Comparison of ENCODE assay signal across 17 cellular contexts in the genomic region with DNA sequence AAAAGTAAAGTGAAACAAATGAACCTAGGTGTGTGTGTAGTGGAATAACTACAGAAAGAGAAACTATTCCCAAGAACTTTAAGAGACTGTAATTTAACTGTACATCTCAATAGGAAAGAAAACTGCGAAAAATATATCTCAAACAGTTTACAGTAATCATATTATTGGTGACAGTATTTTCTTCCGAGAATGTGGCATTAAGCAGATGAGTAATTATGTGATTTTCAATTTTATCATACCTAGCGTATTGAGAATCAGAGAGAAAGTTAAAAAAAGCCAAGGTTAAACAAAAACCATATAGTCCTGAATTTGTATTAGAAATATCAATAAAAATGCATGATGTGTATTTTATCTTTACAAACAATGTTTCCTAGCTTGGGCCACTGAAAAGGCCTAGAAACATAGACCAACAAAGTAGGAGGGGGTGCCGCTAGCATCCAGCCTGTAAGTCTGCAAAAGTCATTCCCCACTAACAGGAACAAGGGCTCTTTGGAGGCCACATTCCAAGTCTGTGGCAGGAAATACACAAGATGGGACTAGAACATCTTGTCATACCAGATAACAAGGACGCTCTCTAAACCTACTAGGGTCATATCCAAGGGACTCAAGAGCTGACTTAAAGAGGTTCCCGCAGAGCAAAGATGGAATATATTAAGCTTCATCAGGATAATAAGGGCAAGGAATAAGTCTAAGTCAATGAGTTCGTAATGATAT. TPM values are rescaled to one million over a fixed set of nuclear protein-coding genes. Genes with fewer than 3 reads are reported as not detected.
DNase-seq lines count a peak whose midpoint lies in the region; ATAC-seq and TF ChIP-seq lines count a peak whose summit lies in the region.
"Had no signal": no experiment of that assay in that cellular context is flagged by ENCODE, and none has a peak within 500 bp of the region (broad histone marks: within the 10 kb centered on the region; RNA-seq: fewer than 3 reads in every experiment).

No MANE protein-coding gene starts in this region.

- H2BK120ac ChIP-seq in trophoblast cell (ENCODE audit: insufficient read depth, low read length, poor library complexity) = no peak overlapping the region

- CTCF ChIA-PET in activated CD8-positive, alpha-beta T cell treated with anti-CD3 and anti-CD28 coated beads for 36 hours (lab: Charles Lee) = interaction anchor here (1.5 to 1.9 kb wide), 2 partner anchors 9 to 60 kb away, joined by 5 to 10 read pairs; no protein-coding TSS in a partner anchor
- CTCF ChIA-PET in activated CD8-positive, alpha-beta T cell treated with anti-CD3 and anti-CD28 coated beads, Interleukin-2, amount 10 ng/mL, durations not matched to agents 7 days and 5 days (lab: Charles Lee) = interaction anchor here (0.8 to 1.2 kb wide), 2 partner anchors 27 to 38 kb away, joined by 3 read pairs; no protein-coding TSS in a partner anchor

- H2BK12ac ChIP-seq in trophoblast cell (ENCODE audit: low read length) = no peak overlapping the region

- H3K4ac ChIP-seq in trophoblast cell (ENCODE audit: low read depth, low read length) = no peak overlapping the region

- no peak for TF ChIP-seq CTCF in activated CD8-positive, alpha-beta T cell treated with anti-CD3 and anti-CD28 coated beads for 36 hours (IDR thresholded peaks at IDR 0.05)
- no peak for TF ChIP-seq CTCF in natural killer cell (IDR thresholded peaks at IDR 0.05)

- no peak overlapping the region for H4K91ac ChIP-seq in trophoblast cell (ENCODE audit: low read depth, low read length)

- no peak overlapping the region for H3K18ac ChIP-seq in trophoblast cell (ENCODE audit: low read length)

- no peaks in the 10 kb centered on the region for H3K9me3 Mint-ChIP-seq in activated CD8-positive, alpha-beta T cell treated with anti-CD3 and anti-CD28 coated beads for 36 hours
- H3K9me3 Mint-ChIP-seq in activated CD8-positive, alpha-beta T cell treated with anti-CD3 and anti-CD28 coated beads, Interleukin-2, amount 10 ng/mL, durations not matched to agents 7 days and 5 days (ENCODE audit: insufficient read depth) = no peaks in the 10 kb centered on the region
- H3K9me3 Mint-ChIP-seq in natural killer cell treated with Interleukin-12 subunit alpha and Interleukin-12 subunit beta and Interleukin-15 and Interleukin-18, amount 100 ng/mL, for 72 hours = no peaks in the 10 kb centered on the region
- H3K9me3 Mint-ChIP-seq in natural killer cell = no peaks in the 10 kb centered on the region
- H3K9me3 Mint-ChIP-seq in activated naive CD8-positive, alpha-beta T cell treated with anti-CD3 and anti-CD28 coated beads for 36 hours = no peaks in the 10 kb centered on the region
- H3K9me3 Mint-ChIP-seq: IgD-negative memory B cell had no signal

- no peaks in the 10 kb centered on the region for H3K79me1 ChIP-seq in trophoblast cell (ENCODE audit: low read length)

- whole genome bisulfite sequencing in trophoblast cell (ENCODE audit: extremely low coverage, insufficient coverage, insufficient read length) = no CpG with 5 or more reads among the region's 7 CpGs

- H3K36me3 Mint-ChIP-seq in activated CD8-positive, alpha-beta T cell treated with anti-CD3 and anti-CD28 coated beads for 36 hours (ENCODE audit: low read depth) = peaks cover 8% of the 10 kb centered on the region
- peaks cover 43% of the 10 kb centered on the region for H3K36me3 Mint-ChIP-seq in activated CD8-positive, alpha-beta T cell treated with anti-CD3 and anti-CD28 coated beads, Interleukin-2, amount 10 ng/mL, durations not matched to agents 7 days and 5 days (ENCODE audit: low read depth)
- no peaks in the 10 kb centered on the region for H3K36me3 Mint-ChIP-seq in natural killer cell treated with Interleukin-12 subunit alpha and Interleukin-12 subunit beta and Interleukin-15 and Interleukin-18, amount 100 ng/mL, for 72 hours
- H3K36me3 Mint-ChIP-seq in natural killer cell = no peaks in the 10 kb centered on the region
- H3K36me3 Mint-ChIP-seq in activated naive CD8-positive, alpha-beta T cell treated with anti-CD3 and anti-CD28 coated beads for 36 hours = peaks cover 6% of the 10 kb centered on the region
- H3K36me3 Mint-ChIP-seq: IgD-negative memory B cell had no signal

- H3K79me2 ChIP-seq in trophoblast cell (ENCODE audit: control insufficient read depth, insufficient read depth, low read length, poor library complexity) = no peaks in the 10 kb centered on the region

- no peak for DNase-seq in activated CD8-positive, alpha-beta T cell treated with anti-CD3 and anti-CD28 coated beads for 36 hours
- DNase-seq in activated CD8-positive, alpha-beta T cell treated with anti-CD3 and anti-CD28 coated beads, Interleukin-2, amount 10 ng/mL, durations not matched to agents 7 days and 5 days = no peak
- DNase-seq in natural killer cell treated with Interleukin-12 subunit alpha and Interleukin-12 subunit beta and Interleukin-15 and Interleukin-18, amount 100 ng/mL, for 72 hours (ENCODE audit: low spot score) = no peak
- DNase-seq in natural killer cell = no peak
- DNase-seq in activated naive CD8-positive, alpha-beta T cell treated with anti-CD3 and anti-CD28 coated beads for 36 hours = no peak
- DNase-seq in trophoblast cell = no peak
- no peak for DNase-seq in stimulated activated naive CD4-positive, alpha-beta T cell (lab: John Stamatoyannopoulos, UW)
- DNase-seq in middle frontal gyrus (ENCODE audit: extremely low spot score, low spot score) = no peak
- DNase-seq: Calu3; MV-4-11; NCI-H1436; NCI-H345; NCI-H526 treated with DMSO at 0.1 percent for 48 hours; NK-92 treated with Interleukin-12 subunit alpha and Interleukin-12 subunit beta, amount 100 ng/mL, for 24 hours; PC-3 had no signal

- H3K27me3 Mint-ChIP-seq in activated CD8-positive, alpha-beta T cell treated with anti-CD3 and anti-CD28 coated beads for 36 hours = no peaks in the 10 kb centered on the region
- H3K27me3 Mint-ChIP-seq in activated CD8-positive, alpha-beta T cell treated with anti-CD3 and anti-CD28 coated beads, Interleukin-2, amount 10 ng/mL, durations not matched to agents 7 days and 5 days (ENCODE audit: low read depth) = no peaks in the 10 kb centered on the region
- H3K27me3 Mint-ChIP-seq in natural killer cell treated with Interleukin-12 subunit alpha and Interleukin-12 subunit beta and Interleukin-15 and Interleukin-18, amount 100 ng/mL, for 72 hours = no peaks in the 10 kb centered on the region
- H3K27me3 Mint-ChIP-seq in natural killer cell (ENCODE audit: low read depth in 2 of 2) = no peaks in the 10 kb centered on the region
- H3K27me3 Mint-ChIP-seq in activated naive CD8-positive, alpha-beta T cell treated with anti-CD3 and anti-CD28 coated beads for 36 hours = no peaks in the 10 kb centered on the region
- H3K27me3 Mint-ChIP-seq: IgD-negative memory B cell had no signal

- H2AK5ac ChIP-seq in trophoblast cell (ENCODE audit: low read length) = no peak overlapping the region

- no peak overlapping the region for H3K4me3 Mint-ChIP-seq in activated CD8-positive, alpha-beta T cell treated with anti-CD3 and anti-CD28 coated beads for 36 hours
- H3K4me3 Mint-ChIP-seq in activated CD8-positive, alpha-beta T cell treated with anti-CD3 and anti-CD28 coated beads, Interleukin-2, amount 10 ng/mL, durations not matched to agents 7 days and 5 days = no peak overlapping the region
- H3K4me3 Mint-ChIP-seq in natural killer cell treated with Interleukin-12 subunit alpha and Interleukin-12 subunit beta and Interleukin-15 and Interleukin-18, amount 100 ng/mL, for 72 hours = peak overlapping the region; percentile 50
- H3K4me3 Mint-ChIP-seq in natural killer cell = no peak overlapping the region
- H3K4me3 Mint-ChIP-seq in activated naive CD8-positive, alpha-beta T cell treated with anti-CD3 and anti-CD28 coated beads for 36 hours = no peak overlapping the region
- H3K4me3 Mint-ChIP-seq: IgD-negative memory B cell had no signal

- H3K27me3 ChIP-seq in trophoblast cell (ENCODE audit: insufficient read depth, low read length) = no peaks in the 10 kb centered on the region

- H2AFZ ChIP-seq in trophoblast cell (ENCODE audit: insufficient read depth, low read length, poor library complexity) = no peak overlapping the region

- peak overlapping the region; percentile 49 for H3K27ac Mint-ChIP-seq in activated CD8-positive, alpha-beta T cell treated with anti-CD3 and anti-CD28 coated beads for 36 hours
- H3K27ac Mint-ChIP-seq in activated CD8-positive, alpha-beta T cell treated with anti-CD3 and anti-CD28 coated beads, Interleukin-2, amount 10 ng/mL, durations not matched to agents 7 days and 5 days = no peak overlapping the region
- H3K27ac Mint-ChIP-seq in natural killer cell treated with Interleukin-12 subunit alpha and Interleukin-12 subunit beta and Interleukin-15 and Interleukin-18, amount 100 ng/mL, for 72 hours = peak overlapping the region; percentile 53 to 56
- H3K27ac Mint-ChIP-seq in natural killer cell = no peak overlapping the region
- peak overlapping the region; percentile 56 for H3K27ac Mint-ChIP-seq in activated naive CD8-positive, alpha-beta T cell treated with anti-CD3 and anti-CD28 coated beads for 36 hours

- no peak overlapping the region for H3K23ac ChIP-seq in trophoblast cell (ENCODE audit: low read length)

- H3K9ac ChIP-seq in trophoblast cell (ENCODE audit: low read length) = no peak overlapping the region

- POLR2A ChIA-PET in activated CD8-positive, alpha-beta T cell treated with anti-CD3 and anti-CD28 coated beads for 36 hours (lab: Charles Lee) = interaction anchor here (1.7 kb wide), 1 partner anchor 53 kb away, joined by 5 read pairs; no protein-coding TSS in a partner anchor
- POLR2A ChIA-PET in activated CD8-positive, alpha-beta T cell treated with anti-CD3 and anti-CD28 coated beads, Interleukin-2, amount 10 ng/mL, durations not matched to agents 7 days and 5 days (lab: Charles Lee) = interaction anchor here (1.4 kb wide), 1 partner anchor 27 kb away, joined by 3 read pairs; no protein-coding TSS in a partner anchor

- intact Hi-C loops in activated CD8-positive, alpha-beta T cell treated with anti-CD3 and anti-CD28 coated beads for 36 hours (cut with micrococcal nuclease) = no loop called here
- intact Hi-C loops in natural killer cell (cut with micrococcal nuclease) = no loop called here

- H3K4me1 ChIP-seq in trophoblast cell (ENCODE audit: control insufficient read depth in 1 of 2, insufficient read depth in 2 of 2, low read length in 2 of 2) = peaks cover 0 to 2% of the 10 kb centered on the region in 2 experiments

- no peak overlapping the region for H4K12ac ChIP-seq in trophoblast cell (ENCODE audit: low read depth, low read length)

- no peaks in the 10 kb centered on the region for H3K36me3 ChIP-seq in trophoblast cell (ENCODE audit: control insufficient read depth in 1 of 2, insufficient read depth in 2 of 2, low read length in 2 of 2)

- H3K9me3 ChIP-seq in trophoblast cell (ENCODE audit: insufficient read depth, low read depth, low read length) = no peaks in the 10 kb centered on the region

- H2BK5ac ChIP-seq in trophoblast cell (ENCODE audit: low read depth, low read length, poor library complexity) = no peak overlapping the region

- H3K4me1 Mint-ChIP-seq in activated CD8-positive, alpha-beta T cell treated with anti-CD3 and anti-CD28 coated beads for 36 hours (ENCODE audit: low read depth) = peaks cover 42% of the 10 kb centered on the region
- peaks cover 37% of the 10 kb centered on the region for H3K4me1 Mint-ChIP-seq in activated CD8-positive, alpha-beta T cell treated with anti-CD3 and anti-CD28 coated beads, Interleukin-2, amount 10 ng/mL, durations not matched to agents 7 days and 5 days (ENCODE audit: low read depth)
- peaks cover 7 to 23% of the 10 kb centered on the region in 2 donors for H3K4me1 Mint-ChIP-seq in natural killer cell treated with Interleukin-12 subunit alpha and Interleukin-12 subunit beta and Interleukin-15 and Interleukin-18, amount 100 ng/mL, for 72 hours (ENCODE audit: low read depth in 2 of 2)
- no peaks in the 10 kb centered on the region for H3K4me1 Mint-ChIP-seq in natural killer cell
- peaks cover 38% of the 10 kb centered on the region for H3K4me1 Mint-ChIP-seq in activated naive CD8-positive, alpha-beta T cell treated with anti-CD3 and anti-CD28 coated beads for 36 hours
- H3K4me1 Mint-ChIP-seq: IgD-negative memory B cell had no signal

- no peak overlapping the region for H3K4me2 ChIP-seq in trophoblast cell (ENCODE audit: low read length)

- H3K27ac ChIP-seq in trophoblast cell (ENCODE audit: low read depth, low read length) = no peak overlapping the region

- H3K4me3 ChIP-seq in trophoblast cell (ENCODE audit: low read depth, low read length) = no peak overlapping the region

- peak overlapping the region; percentile 28 for H4K8ac ChIP-seq in trophoblast cell (ENCODE audit: low read depth, low read length)

- ATAC-seq in activated CD8-positive, alpha-beta T cell treated with anti-CD3 and anti-CD28 coated beads for 36 hours = no peak
- no peak for ATAC-seq in activated CD8-positive, alpha-beta T cell treated with anti-CD3 and anti-CD28 coated beads, Interleukin-2, amount 10 ng/mL, durations not matched to agents 7 days and 5 days
- no peak for ATAC-seq in natural killer cell treated with Interleukin-12 subunit alpha and Interleukin-12 subunit beta and Interleukin-15 and Interleukin-18, amount 100 ng/mL, for 72 hours
- no peak for ATAC-seq in natural killer cell
- ATAC-seq: HCT116, PC-3 had no signal

- no peak overlapping the region for H3K14ac ChIP-seq in trophoblast cell (ENCODE audit: low read length)

RNA-seq across cellular contexts. Expression of gene RNF157, which starts 20.5 kb away (rescaled TPM):
- total RNA-seq in activated CD8-positive, alpha-beta T cell treated with anti-CD3 and anti-CD28 coated beads for 36 hours = 10 to 100 TPM; 37.2 to 44.5 TPM
- 100 to 1,000 TPM; 150 to 165 TPM for total RNA-seq in activated CD8-positive, alpha-beta T cell treated with anti-CD3 and anti-CD28 coated beads, Interleukin-2, amount 10 ng/mL, durations not matched to agents 7 days and 5 days
- 100 to 1,000 TPM in 1 of 2 donors, 10 to 100 TPM in 1; 46.6 to 124 TPM for total RNA-seq in natural killer cell treated with Interleukin-12 subunit alpha and Interleukin-12 subunit beta and Interleukin-15 and Interleukin-18, amount 100 ng/mL, for 72 hours
- 1 to 10 TPM; 4.9 to 9.1 (median 8.5) TPM for total RNA-seq in natural killer cell
- total RNA-seq in activated naive CD8-positive, alpha-beta T cell treated with anti-CD3 and anti-CD28 coated beads for 36 hours = 10 to 100 TPM; 30.4 to 34.7 TPM
- polyA plus RNA-seq in trophoblast cell (2013) = 0.22 and 0.33 TPM in 2 replicates

RNA-seq across cellular contexts. Expression of gene UBALD2, which starts 45.3 kb away (rescaled TPM):
- total RNA-seq in activated CD8-positive, alpha-beta T cell treated with anti-CD3 and anti-CD28 coated beads for 36 hours = 100 to 1,000 TPM; 267 to 270 TPM
- total RNA-seq in activated CD8-positive, alpha-beta T cell treated with anti-CD3 and anti-CD28 coated beads, Interleukin-2, amount 10 ng/mL, durations not matched to agents 7 days and 5 days = 100 to 1,000 TPM; 318 to 359 TPM
- 100 to 1,000 TPM; 216 to 262 TPM for total RNA-seq in natural killer cell treated with Interleukin-12 subunit alpha and Interleukin-12 subunit beta and Interleukin-15 and Interleukin-18, amount 100 ng/mL, for 72 hours
- 100 to 1,000 TPM; 171 to 287 (median 189) TPM for total RNA-seq in natural killer cell
- 100 to 1,000 TPM; 262 to 268 TPM for total RNA-seq in activated naive CD8-positive, alpha-beta T cell treated with anti-CD3 and anti-CD28 coated beads for 36 hours
- 277 and 287 TPM in 2 replicates for polyA plus RNA-seq in trophoblast cell (2013)

Comparison
In these comparisons a context has a peak if more than half of its experiments do, and no peak if none do; other contexts are left out.
1. H3K27ac Mint-ChIP-seq: peak in activated CD8-positive, alpha-beta T cell treated with anti-CD3 and anti-CD28 coated beads for 36 hours (single experiment), natural killer cell treated with Interleukin-12 subunit alpha and Interleukin-12 subunit beta and Interleukin-15 and Interleukin-18, amount 100 ng/mL, for 72 hours (2 of 2) and activated naive CD8-positive, alpha-beta T cell treated with anti-CD3 and anti-CD28 coated beads for 36 hours (single experiment); none in activated CD8-positive, alpha-beta T cell treated with anti-CD3 and anti-CD28 coated beads, Interleukin-2, amount 10 ng/mL, durations not matched to agents 7 days and 5 days (single experiment) and natural killer cell (0 of 2).